ENCODE assay signal across 2 cellular contexts in genomic region chr20:14777571-14777970, GRCh38.
TF ChIP-seq lines count a peak whose summit lies in the region.

No MANE protein-coding gene starts in this region.

TF ChIP-seq in HepG2, 621 proteins besides CTCF, POLR2A, EP300 and RAD21 (continued from another document):
- TF ChIP-seq MAZ (IDR thresholded peaks at IDR 0.05; ENCODE audit: borderline replicate concordance, low read depth, low read length) (no peak), MAZ (CRISPR knock-in tag; IDR thresholded peaks at IDR 0.05; ENCODE audit: low read depth) (no peak), ZNF33B (CRISPR knock-in tag; IDR thresholded peaks at IDR 0.05) (no peak), FOXP1 (IDR thresholded peaks at IDR 0.05) (no peak), FOXP1 (CRISPR knock-in tag; IDR thresholded peaks at IDR 0.05) (no peak), TOE1 (CRISPR knock-in tag; IDR thresholded peaks at IDR 0.05) (no peak), ZNF354B (CRISPR knock-in tag; IDR thresholded peaks at IDR 0.05) (no peak), KLF6 (CRISPR knock-in tag; IDR thresholded peaks at IDR 0.05) (no peak), ZNF703 (CRISPR knock-in tag; IDR thresholded peaks at IDR 0.05; ENCODE audit: borderline replicate concordance) (no peak)

TF ChIP-seq in WTC11, 78 proteins besides CTCF, POLR2A, EP300 and RAD21 (continued from another document):
- no peak for TF ChIP-seq ZNF512 (CRISPR knock-in tag; IDR thresholded peaks at IDR 0.05; ENCODE audit: borderline replicate concordance)
- no peak for TF ChIP-seq NFATC4 (CRISPR knock-in tag; IDR thresholded peaks at IDR 0.05)
- TF ChIP-seq, protein P1, sequence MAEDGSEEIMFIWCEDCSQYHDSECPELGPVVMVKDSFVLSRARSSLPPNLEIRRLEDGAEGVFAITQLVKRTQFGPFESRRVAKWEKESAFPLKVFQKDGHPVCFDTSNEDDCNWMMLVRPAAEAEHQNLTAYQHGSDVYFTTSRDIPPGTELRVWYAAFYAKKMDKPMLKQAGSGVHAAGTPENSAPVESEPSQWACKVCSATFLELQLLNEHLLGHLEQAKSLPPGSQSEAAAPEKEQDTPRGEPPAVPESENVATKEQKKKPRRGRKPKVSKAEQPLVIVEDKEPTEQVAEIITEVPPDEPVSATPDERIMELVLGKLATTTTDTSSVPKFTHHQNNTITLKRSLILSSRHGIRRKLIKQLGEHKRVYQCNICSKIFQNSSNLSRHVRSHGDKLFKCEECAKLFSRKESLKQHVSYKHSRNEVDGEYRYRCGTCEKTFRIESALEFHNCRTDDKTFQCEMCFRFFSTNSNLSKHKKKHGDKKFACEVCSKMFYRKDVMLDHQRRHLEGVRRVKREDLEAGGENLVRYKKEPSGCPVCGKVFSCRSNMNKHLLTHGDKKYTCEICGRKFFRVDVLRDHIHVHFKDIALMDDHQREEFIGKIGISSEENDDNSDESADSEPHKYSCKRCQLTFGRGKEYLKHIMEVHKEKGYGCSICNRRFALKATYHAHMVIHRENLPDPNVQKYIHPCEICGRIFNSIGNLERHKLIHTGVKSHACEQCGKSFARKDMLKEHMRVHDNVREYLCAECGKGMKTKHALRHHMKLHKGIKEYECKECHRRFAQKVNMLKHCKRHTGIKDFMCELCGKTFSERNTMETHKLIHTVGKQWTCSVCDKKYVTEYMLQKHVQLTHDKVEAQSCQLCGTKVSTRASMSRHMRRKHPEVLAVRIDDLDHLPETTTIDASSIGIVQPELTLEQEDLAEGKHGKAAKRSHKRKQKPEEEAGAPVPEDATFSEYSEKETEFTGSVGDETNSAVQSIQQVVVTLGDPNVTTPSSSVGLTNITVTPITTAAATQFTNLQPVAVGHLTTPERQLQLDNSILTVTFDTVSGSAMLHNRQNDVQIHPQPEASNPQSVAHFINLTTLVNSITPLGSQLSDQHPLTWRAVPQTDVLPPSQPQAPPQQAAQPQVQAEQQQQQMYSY (CRISPR knock-in tag; IDR thresholded peaks at IDR 0.05), result no peak
- TF ChIP-seq RORB (CRISPR knock-in tag; IDR thresholded peaks at IDR 0.05), result no peak
- TF ChIP-seq CREB1 (CRISPR knock-in tag; IDR thresholded peaks at IDR 0.05), result no peak
- no peak for TF ChIP-seq ZNF317 (CRISPR knock-in tag; IDR thresholded peaks at IDR 0.05; ENCODE audit: borderline replicate concordance, low read depth)
- no peak for TF ChIP-seq ESRRA (CRISPR knock-in tag; IDR thresholded peaks at IDR 0.05; ENCODE audit: borderline replicate concordance)
- TF ChIP-seq ZNF396 (CRISPR knock-in tag; IDR thresholded peaks at IDR 0.05; ENCODE audit: borderline replicate concordance), result no peak
- TF ChIP-seq, protein P2, sequence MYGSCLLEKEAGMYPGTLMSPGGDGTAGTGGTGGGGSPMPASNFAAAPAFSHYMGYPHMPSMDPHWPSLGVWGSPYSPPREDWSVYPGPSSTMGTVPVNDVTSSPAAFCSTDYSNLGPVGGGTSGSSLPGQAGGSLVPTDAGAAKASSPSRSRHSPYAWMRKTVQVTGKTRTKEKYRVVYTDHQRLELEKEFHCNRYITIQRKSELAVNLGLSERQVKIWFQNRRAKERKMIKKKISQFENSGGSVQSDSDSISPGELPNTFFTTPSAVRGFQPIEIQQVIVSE (CRISPR knock-in tag; IDR thresholded peaks at IDR 0.05; ENCODE audit: borderline replicate concordance), result no peak
- no peak for TF ChIP-seq FOXJ3 (CRISPR knock-in tag; IDR thresholded peaks at IDR 0.05; ENCODE audit: borderline replicate concordance)
- no peak for TF ChIP-seq RELA (CRISPR knock-in tag; IDR thresholded peaks at IDR 0.05; ENCODE audit: borderline replicate concordance)
TF ChIP-seq in WTC11: peak in this region for 0.
